7 cellular contexts compared by ENCODE assay signal in genomic region chr2:55734726-55735125, GRCh38.
"Had no signal": no experiment of that assay in that cellular context is flagged by ENCODE, and none has a peak within 500 bp of the region (broad histone marks: within the 10 kb centered on the region; RNA-seq: fewer than 3 reads in every experiment).

No MANE protein-coding gene starts in this region.

- ATAC-seq: HepG2 had no signal

- FAIRE-seq: HepG2, HTR-8/SVneo had no signal

- H3K4me2 ChIP-seq: KMS-11 had no signal

- H3K27ac ChIP-seq: HL-60, KMS-11 had no signal

- H3K9ac ChIP-seq: KMS-11 had no signal

- DNase-seq: IMR-90, KBM-7, KG1 had no signal
